ENCODE assay signal across 1 cellular context in the genomic region with DNA sequence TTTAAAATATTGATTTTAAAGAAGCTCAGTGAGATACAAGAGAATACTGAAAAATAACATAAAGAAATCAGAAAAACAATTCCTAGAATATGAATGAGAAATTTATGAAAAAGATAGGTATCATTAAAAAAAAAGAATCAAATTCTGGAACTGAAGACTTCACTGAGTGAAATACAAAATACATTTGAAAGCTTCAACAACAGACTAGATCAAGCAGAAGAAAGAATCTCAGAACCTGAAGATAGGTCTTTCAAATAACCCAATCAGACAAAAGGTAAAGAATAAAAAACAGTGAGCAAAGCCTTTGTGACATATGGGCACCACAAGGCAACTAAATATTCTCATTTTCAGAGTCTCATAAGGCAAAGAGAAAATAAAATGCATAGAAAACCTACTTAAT.
TF ChIP-seq lines count a peak whose summit lies in the region.

No MANE protein-coding gene starts in this region.

TF ChIP-seq in HEK293, 187 proteins besides CTCF, POLR2A, EP300 and RAD21 (continued from another document):
- TF ChIP-seq, protein P1, sequence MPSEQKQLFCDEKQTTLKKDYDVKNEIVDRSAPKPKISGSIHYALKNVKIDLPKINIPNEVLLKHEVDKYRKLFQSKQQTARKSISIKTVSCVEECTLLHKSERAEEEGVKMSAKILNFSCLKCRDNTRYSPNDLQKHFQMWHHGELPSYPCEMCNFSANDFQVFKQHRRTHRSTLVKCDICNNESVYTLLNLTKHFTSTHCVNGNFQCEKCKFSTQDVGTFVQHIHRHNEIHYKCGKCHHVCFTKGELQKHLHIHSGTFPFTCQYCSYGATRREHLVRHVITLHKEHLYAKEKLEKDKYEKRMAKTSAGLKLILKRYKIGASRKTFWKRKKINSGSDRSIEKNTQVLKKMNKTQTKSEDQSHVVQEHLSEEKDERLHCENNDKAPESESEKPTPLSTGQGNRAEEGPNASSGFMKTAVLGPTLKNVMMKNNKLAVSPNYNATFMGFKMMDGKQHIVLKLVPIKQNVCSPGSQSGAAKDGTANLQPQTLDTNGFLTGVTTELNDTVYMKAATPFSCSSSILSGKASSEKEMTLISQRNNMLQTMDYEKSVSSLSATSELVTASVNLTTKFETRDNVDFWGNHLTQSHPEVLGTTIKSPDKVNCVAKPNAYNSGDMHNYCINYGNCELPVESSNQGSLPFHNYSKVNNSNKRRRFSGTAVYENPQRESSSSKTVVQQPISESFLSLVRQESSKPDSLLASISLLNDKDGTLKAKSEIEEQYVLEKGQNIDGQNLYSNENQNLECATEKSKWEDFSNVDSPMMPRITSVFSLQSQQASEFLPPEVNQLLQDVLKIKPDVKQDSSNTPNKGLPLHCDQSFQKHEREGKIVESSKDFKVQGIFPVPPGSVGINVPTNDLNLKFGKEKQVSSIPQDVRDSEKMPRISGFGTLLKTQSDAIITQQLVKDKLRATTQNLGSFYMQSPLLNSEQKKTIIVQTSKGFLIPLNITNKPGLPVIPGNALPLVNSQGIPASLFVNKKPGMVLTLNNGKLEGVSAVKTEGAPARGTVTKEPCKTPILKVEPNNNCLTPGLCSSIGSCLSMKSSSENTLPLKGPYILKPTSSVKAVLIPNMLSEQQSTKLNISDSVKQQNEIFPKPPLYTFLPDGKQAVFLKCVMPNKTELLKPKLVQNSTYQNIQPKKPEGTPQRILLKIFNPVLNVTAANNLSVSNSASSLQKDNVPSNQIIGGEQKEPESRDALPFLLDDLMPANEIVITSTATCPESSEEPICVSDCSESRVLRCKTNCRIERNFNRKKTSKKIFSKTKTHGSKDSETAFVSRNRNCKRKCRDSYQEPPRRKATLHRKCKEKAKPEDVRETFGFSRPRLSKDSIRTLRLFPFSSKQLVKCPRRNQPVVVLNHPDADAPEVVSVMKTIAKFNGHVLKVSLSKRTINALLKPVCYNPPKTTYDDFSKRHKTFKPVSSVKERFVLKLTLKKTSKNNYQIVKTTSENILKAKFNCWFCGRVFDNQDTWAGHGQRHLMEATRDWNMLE (tag by site-specific recombination; conservative IDR thresholded peaks at IDR 0.05; ENCODE audit: low read depth): 0 out of 2 replicates have a peak, but pooled peaks have one; percentile 15
- TF ChIP-seq KLF16 (tag by site-specific recombination; IDR thresholded peaks at IDR 0.05): no peak
- TF ChIP-seq, protein P2, sequence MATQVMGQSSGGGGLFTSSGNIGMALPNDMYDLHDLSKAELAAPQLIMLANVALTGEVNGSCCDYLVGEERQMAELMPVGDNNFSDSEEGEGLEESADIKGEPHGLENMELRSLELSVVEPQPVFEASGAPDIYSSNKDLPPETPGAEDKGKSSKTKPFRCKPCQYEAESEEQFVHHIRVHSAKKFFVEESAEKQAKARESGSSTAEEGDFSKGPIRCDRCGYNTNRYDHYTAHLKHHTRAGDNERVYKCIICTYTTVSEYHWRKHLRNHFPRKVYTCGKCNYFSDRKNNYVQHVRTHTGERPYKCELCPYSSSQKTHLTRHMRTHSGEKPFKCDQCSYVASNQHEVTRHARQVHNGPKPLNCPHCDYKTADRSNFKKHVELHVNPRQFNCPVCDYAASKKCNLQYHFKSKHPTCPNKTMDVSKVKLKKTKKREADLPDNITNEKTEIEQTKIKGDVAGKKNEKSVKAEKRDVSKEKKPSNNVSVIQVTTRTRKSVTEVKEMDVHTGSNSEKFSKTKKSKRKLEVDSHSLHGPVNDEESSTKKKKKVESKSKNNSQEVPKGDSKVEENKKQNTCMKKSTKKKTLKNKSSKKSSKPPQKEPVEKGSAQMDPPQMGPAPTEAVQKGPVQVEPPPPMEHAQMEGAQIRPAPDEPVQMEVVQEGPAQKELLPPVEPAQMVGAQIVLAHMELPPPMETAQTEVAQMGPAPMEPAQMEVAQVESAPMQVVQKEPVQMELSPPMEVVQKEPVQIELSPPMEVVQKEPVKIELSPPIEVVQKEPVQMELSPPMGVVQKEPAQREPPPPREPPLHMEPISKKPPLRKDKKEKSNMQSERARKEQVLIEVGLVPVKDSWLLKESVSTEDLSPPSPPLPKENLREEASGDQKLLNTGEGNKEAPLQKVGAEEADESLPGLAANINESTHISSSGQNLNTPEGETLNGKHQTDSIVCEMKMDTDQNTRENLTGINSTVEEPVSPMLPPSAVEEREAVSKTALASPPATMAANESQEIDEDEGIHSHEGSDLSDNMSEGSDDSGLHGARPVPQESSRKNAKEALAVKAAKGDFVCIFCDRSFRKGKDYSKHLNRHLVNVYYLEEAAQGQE (tag by site-specific recombination; IDR thresholded peaks at IDR 0.05): no peak
